ENCODE assay signal across 9 cellular contexts in genomic region chr1:93348104-93348780, GRCh38. TPM values are rescaled to one million over a fixed set of nuclear protein-coding genes. Genes with fewer than 3 reads are reported as not detected.
DNase-seq lines count a peak whose midpoint lies in the region; ATAC-seq and TF ChIP-seq lines count a peak whose summit lies in the region.
"Had no signal": no experiment of that assay in that cellular context is flagged by ENCODE, and none has a peak within 500 bp of the region (broad histone marks: within the 10 kb centered on the region; RNA-seq: fewer than 3 reads in every experiment).

No MANE protein-coding gene starts in this region.

- TF ChIP-seq CTCF in Panc1 (IDR thresholded peaks at IDR 0.05) (no peak), esophagus muscularis mucosa (IDR thresholded peaks at IDR 0.05) (no peak), psoas muscle (IDR thresholded peaks at IDR 0.05) (no peak)

- peaks cover 44% of the 10 kb centered on the region for H3K4me1 ChIP-seq in GM23248 (ENCODE audit: insufficient read depth)
- peaks cover 5% of the 10 kb centered on the region for H3K4me1 ChIP-seq in Panc1 (ENCODE audit: control insufficient read depth, insufficient read depth, low read length)
- H3K4me1 ChIP-seq in esophagus muscularis mucosa: peaks cover 35 to 69% (median 62%) of the 10 kb centered on the region in 4 donors
- H3K4me1 ChIP-seq in psoas muscle: peaks cover 46% of the 10 kb centered on the region

- H3K79me2 ChIP-seq in GM23248 (ENCODE audit: insufficient read depth): peaks cover 96% of the 10 kb centered on the region

- H3K27me3 ChIP-seq in GM23248 (replicated peaks; ENCODE audit: insufficient read depth) (no peaks in the 10 kb centered on the region), Panc1 (ENCODE audit: control insufficient read depth, insufficient read depth, low read length) (no peaks in the 10 kb centered on the region), esophagus muscularis mucosa (no peaks in the 10 kb centered on the region), psoas muscle (ENCODE audit: insufficient read depth in 3 of 3, low read length in 2 of 3) (no peaks in the 10 kb centered on the region)

- H2AFZ ChIP-seq in GM23248: no peak overlapping the region

- H3K4me3 ChIP-seq in GM23248: peak overlapping the region; percentile 99
- peak overlapping the region; percentile 87 to 96; a peak in 3 of 4 replicates for H3K4me3 ChIP-seq in Panc1 (ENCODE audit: low read depth in 2 of 2, low read length in 2 of 2)
- H3K4me3 ChIP-seq in esophagus muscularis mucosa: peak overlapping the region; percentile 84 to 97 (median 90)
- H3K4me3 ChIP-seq in psoas muscle: peak overlapping the region; percentile 93

- ATAC-seq in Panc1: no peak
- no peak for ATAC-seq in psoas muscle
- ATAC-seq in GM21447 (IDR thresholded peaks at IDR 0.05; ENCODE audit: unreplicated experiment): no peak
- ATAC-seq in HG02759 (IDR thresholded peaks at IDR 0.05; ENCODE audit: unreplicated experiment): no peak

- CTCF ChIA-PET in Panc1 (lab: Charles Lee): no interaction called here

- H3K36me3 ChIP-seq in GM23248 (ENCODE audit: low read depth): no peaks in the 10 kb centered on the region
- peaks cover 3% of the 10 kb centered on the region for H3K36me3 ChIP-seq in Panc1 (ENCODE audit: control insufficient read depth, insufficient read depth, low read length)
- H3K36me3 ChIP-seq in esophagus muscularis mucosa: no peaks in the 10 kb centered on the region
- H3K36me3 ChIP-seq in psoas muscle (ENCODE audit: insufficient read depth in 1 of 2, low read depth in 1 of 2): peaks cover 0 to 3% of the 10 kb centered on the region in 2 donors

- H4K20me1 ChIP-seq in GM23248 (ENCODE audit: insufficient read depth): no peaks in the 10 kb centered on the region

- no peaks in the 10 kb centered on the region for H3K9me2 ChIP-seq in GM23248 (ENCODE audit: insufficient read depth)

- H3K27ac ChIP-seq in GM23248 (no peak overlapping the region), Panc1 (ENCODE audit: low read length) (peak overlapping the region; percentile 97; the same call in 1 of the 2 replicates), esophagus muscularis mucosa (replicated peaks in 1 of 4) (peak overlapping the region in 1 of 4 donors; percentile 10), psoas muscle (peak overlapping the region; percentile 94)

- in situ Hi-C loops in GM23248 (cut with MboI) (no loop called here), Panc1 (cut with HindIII; ENCODE audit: low pct_unique_long_range_greater_than_20kb, low sequenced_read_pairs) (no loop called here)

- peak; percentile 28 for DNase-seq in GM23248
- DNase-seq in Panc1 (ENCODE audit: low read depth, low spot score): no peak
- no peak for DNase-seq in esophagus muscularis mucosa (ENCODE audit: extremely low spot score)
- DNase-seq in psoas muscle: no peak
- no peak for DNase-seq in NCI-H69 (lab: John Stamatoyannopoulos, UW)
- no peak for DNase-seq in activated effector memory CD4-positive, alpha-beta T cell treated with anti-CD3 and anti-CD28 coated beads, Interleukin-2, amount 50 U/mL, for 16 hours
- DNase-seq: T-helper 9 cell had no signal

- H3K4me2 ChIP-seq in GM23248 (ENCODE audit: unreplicated experiment): peak overlapping the region; percentile 99

- TF ChIP-seq EP300 in esophagus muscularis mucosa (IDR thresholded peaks at IDR 0.05): no peak

- no peak for TF ChIP-seq POLR2A in esophagus muscularis mucosa (IDR thresholded peaks at IDR 0.05; ENCODE audit: low read depth)

- peak overlapping the region; percentile 98 for H3K9ac ChIP-seq in GM23248

- no TSS peak for BruUV-seq in Panc1 (replicated peaks; lab: Mats Ljungman, UMichigan)

- WGBS in GM23248 (ENCODE audit: low coverage in 1 of 2, low lambda C conversion rate in 2 of 2, missing lambda C conversion rate in 2 of 2), 2 experiments: 8 to 13% methylated on average over 3 of the region's 3 CpGs
- WGBS in esophagus muscularis mucosa: 12% methylated on average over 3 of the region's 3 CpGs
- 10 to 14% (median 11%) methylated on average over 3 of the region's 3 CpGs for WGBS in psoas muscle, 3 donors

- POLR2A ChIA-PET in Panc1 (lab: Charles Lee): interaction anchor here (0.7 kb wide), 1 partner anchor 76 kb away, joined by 4 read pairs; no protein-coding TSS in a partner anchor

- H3F3A ChIP-seq in GM23248 (ENCODE audit: insufficient read depth): peaks cover 16% of the 10 kb centered on the region; the same call in 1 of the 2 replicates

- intact Hi-C loops in Panc1 (cut with micrococcal nuclease; ENCODE audit: unreplicated experiment): no loop called here
- intact Hi-C loops in esophagus muscularis mucosa (cut with DNase I): loop anchor here (10.0 kb wide), 1 partner anchor 163 kb away; the partner anchor contains the start of genes CCDC18 and TMED5
- intact Hi-C loops in psoas muscle (cut with DNase I): loop anchor here (5.0 kb wide), 2 partner anchors 46 to 99 kb away; partner anchors contain the start of gene FNBP1L (in 1 of the 2)

- H3K9me3 ChIP-seq in GM23248 (ENCODE audit: low read depth) (no peaks in the 10 kb centered on the region), Panc1 (ENCODE audit: control insufficient read depth, insufficient read depth, low read depth, low read length) (no peaks in the 10 kb centered on the region), esophagus muscularis mucosa (no peaks in the 10 kb centered on the region), psoas muscle (no peaks in the 10 kb centered on the region)

RNA-seq across cellular contexts. Expression of gene DR1, which starts 2.5 kb away (rescaled TPM):
- 49.2 and 68.8 TPM in 2 replicates for total RNA-seq in GM23248 (2014; rRNA removed; shearing (Covaris generic))
- 51.0 and 54.5 TPM in 2 replicates for polyA plus RNA-seq in GM23248 (2016; fragmentation: Nextera tagmentation; extraction: Ambion mirVana)
- 39.0 TPM for total RNA-seq in Panc1 (2021; ENCODE audit: unreplicated experiment)
- 22.4 TPM for polyA plus RNA-seq in Panc1 (2012; ENCODE audit: insufficient read length)
- total RNA-seq in esophagus muscularis mucosa: 10 to 100 TPM; 20.3 to 32.5 (median 27.5) TPM
- 10 to 100 TPM; 38.1 to 46.7 (median 42.6) TPM for total RNA-seq in psoas muscle
- 10 to 100 TPM; 13.6 to 35.6 (median 21.5) TPM for polyA plus RNA-seq in psoas muscle
